Comparison of ENCODE assay signal across 11 cellular contexts in genomic region chr1:231778009-231778719, GRCh38.
DNase-seq lines count a peak whose midpoint lies in the region; ATAC-seq and TF ChIP-seq lines count a peak whose summit lies in the region.
"Had no signal": no experiment of that assay in that cellular context is flagged by ENCODE, and none has a peak within 500 bp of the region (broad histone marks: within the 10 kb centered on the region; RNA-seq: fewer than 3 reads in every experiment).

No MANE protein-coding gene starts in this region.

- intact Hi-C loops in left ventricle myocardium inferior (cut with micrococcal nuclease): no loop called here
- intact Hi-C loops in spleen (cut with DNase I; ENCODE audit: low total_unique reads): no loop called here

- H3K4me1 ChIP-seq in adipocyte (ENCODE audit: control insufficient read depth, insufficient read depth, low read length): peaks cover 5% of the 10 kb centered on the region
- peaks cover 34% of the 10 kb centered on the region for H3K4me1 ChIP-seq in left ventricle myocardium inferior
- H3K4me1 ChIP-seq in spleen: peaks cover 0 to 80% (median 16%) of the 10 kb centered on the region in 6 donors
- H3K4me1 ChIP-seq: pancreas had no signal

- H3K9ac ChIP-seq in adipocyte (ENCODE audit: low read length): no peak overlapping the region

- TF ChIP-seq CTCF in left ventricle myocardium inferior (IDR thresholded peaks at IDR 0.05; ENCODE audit: borderline replicate concordance) (no peak), spleen (IDR thresholded peaks at IDR 0.05 in 8 of 11, conservative IDR thresholded peaks at IDR 0.05 in 3 of 11) (no peak)

- H3K27ac ChIP-seq in left ventricle myocardium inferior (replicated peaks) (peak overlapping the region; percentile 54), spleen (peak overlapping the region in 5 of 8 donors; percentile 15 to 66 (median 51))
- H3K27ac ChIP-seq: pancreas had no signal

- no peaks in the 10 kb centered on the region for H3K36me3 ChIP-seq in adipocyte (ENCODE audit: control insufficient read depth, insufficient read depth, low read length, severe bottlenecking)
- no peaks in the 10 kb centered on the region for H3K36me3 ChIP-seq in left ventricle myocardium inferior
- H3K36me3 ChIP-seq in spleen: peaks cover 0 to 5% (median 0%) of the 10 kb centered on the region in 6 donors
- H3K36me3 ChIP-seq: pancreas had no signal

- 51 to 67% (median 64%) methylated on average over 9 of the region's 9 CpGs for WGBS in spleen, 5 donors

- H3K27me3 ChIP-seq in adipocyte (replicated peaks; ENCODE audit: control insufficient read depth, insufficient read depth, low read length): no peaks in the 10 kb centered on the region
- H3K27me3 ChIP-seq in left ventricle myocardium inferior (ENCODE audit: low read depth): no peaks in the 10 kb centered on the region
- no peaks in the 10 kb centered on the region for H3K27me3 ChIP-seq in spleen (replicated peaks in 1 of 7)
- H3K27me3 ChIP-seq: pancreas had no signal

- in situ Hi-C loops in KBM-7 (cut with MboI; ENCODE audit: low pct_unique_long_range_greater_than_20kb, low sequenced_read_pairs): no loop called here

- H3K9me3 ChIP-seq in adipocyte (ENCODE audit: control insufficient read depth, low read length) (no peaks in the 10 kb centered on the region), left ventricle myocardium inferior (replicated peaks) (no peaks in the 10 kb centered on the region), spleen (no peaks in the 10 kb centered on the region)
- H3K9me3 ChIP-seq: pancreas had no signal

- no peak overlapping the region for H3K4me3 ChIP-seq in adipocyte (ENCODE audit: low read length)
- H3K4me3 ChIP-seq in left ventricle myocardium inferior: no peak overlapping the region
- no peak overlapping the region for H3K4me3 ChIP-seq in spleen
- H3K4me3 ChIP-seq: pancreas had no signal

- no peak for ATAC-seq in GM19455 (IDR thresholded peaks at IDR 0.05; ENCODE audit: unreplicated experiment)
- ATAC-seq: activated CD8-positive, alpha-beta T cell treated with anti-CD3 and anti-CD28 coated beads for 36 hours; stimulated activated naive CD8-positive, alpha-beta T cell treated with anti-CD3 and anti-CD28 coated beads, Interleukin-15, amount 100 ng/mL, for 72 hours had no signal

- DNase-seq in KBM-7 (peak; percentile 6), adipocyte (ENCODE audit: low read depth) (peak; percentile 23), left ventricle myocardium inferior (peak; percentile 24), spleen (no peak), KG1 (lab: John Stamatoyannopoulos, UW) (no peak), NCI-H1417 treated with DMSO at 0.1 percent for 48 hours (lab: John Stamatoyannopoulos, UW) (no peak)
- DNase-seq: activated CD8-positive, alpha-beta T cell treated with anti-CD3 and anti-CD28 coated beads for 36 hours; NCI-H2107; stimulated activated naive CD8-positive, alpha-beta T cell treated with anti-CD3 and anti-CD28 coated beads, Interleukin-15, amount 100 ng/mL, for 72 hours had no signal

- TF ChIP-seq POLR2A in spleen (IDR thresholded peaks at IDR 0.05): no peak

Comparison
In these comparisons a context has a peak if more than half of its experiments do, and no peak if none do; other contexts are left out.
1. DNase-seq: peak in KBM-7 (single experiment), adipocyte (single experiment) and left ventricle myocardium inferior (single experiment); none in spleen (single experiment), KG1 (single experiment) and NCI-H1417 treated with DMSO at 0.1 percent for 48 hours (single experiment).